Comparison of ENCODE assay signal across 14 cellular contexts in genomic region chr11:121207485-121208115, GRCh38.
DNase-seq lines count a peak whose midpoint lies in the region; ATAC-seq, FAIRE-seq and TF ChIP-seq lines count a peak whose summit lies in the region.
"Had no signal": no experiment of that assay in that cellular context is flagged by ENCODE, and none has a peak within 500 bp of the region (broad histone marks: within the 10 kb centered on the region; RNA-seq: fewer than 3 reads in every experiment).

No MANE protein-coding gene starts in this region.

- H3K36me3 ChIP-seq in pancreas: no peaks in the 10 kb centered on the region
- H3K36me3 ChIP-seq: SJSA1 had no signal

- DNase-seq in AG10803 (ENCODE audit: low read depth) (peak; percentile 40), cardiac fibroblast (ENCODE audit: low read depth in 2 of 2) (peak; percentile 9 to 10), NCI-H1092 treated with DMSO at 0.1 percent for 48 hours (lab: John Stamatoyannopoulos, UW) (no peak), pancreas (no peak), NCI-H510A treated with DMSO at 0.1 percent for 48 hours (lab: John Stamatoyannopoulos, UW) (no peak)
- DNase-seq: activated CD8-positive, alpha-beta T cell treated with anti-CD3 and anti-CD28 coated beads, Interleukin-2, amount 10 ng/mL, durations not matched to agents 7 days and 5 days; activated effector memory CD4-positive, alpha-beta T cell treated with Interleukin-2 at 50 U/mL for 16 hours; immature natural killer cell had no signal

- H3K27ac ChIP-seq in pancreas: no peak overlapping the region
- H3K27ac ChIP-seq: A549, SJSA1 had no signal

- no peaks in the 10 kb centered on the region for H3K27me3 ChIP-seq in pancreas
- H3K27me3 ChIP-seq: SJSA1 had no signal

- peak; percentile 67 for ATAC-seq in GM21360 (IDR thresholded peaks at IDR 0.05; ENCODE audit: unreplicated experiment)
- ATAC-seq in HG03095 (IDR thresholded peaks at IDR 0.05; ENCODE audit: unreplicated experiment): peak; percentile 76
- no peak for ATAC-seq in pancreas
- no peak for ATAC-seq in HG03097 (IDR thresholded peaks at IDR 0.05; ENCODE audit: low FRiP score, unreplicated experiment)
- ATAC-seq: A549; activated CD8-positive, alpha-beta T cell treated with anti-CD3 and anti-CD28 coated beads, Interleukin-2, amount 10 ng/mL, durations not matched to agents 7 days and 5 days had no signal

- intact Hi-C loops in pancreas (cut with DNase I): no loop called here

- H3K4me3 ChIP-seq in AG10803 (ENCODE audit: low read length) (no peak overlapping the region), cardiac fibroblast (replicated peaks in 1 of 2; ENCODE audit: low read depth in 2 of 2, low read length in 2 of 2) (no peak overlapping the region), pancreas (no peak overlapping the region)
- H3K4me3 ChIP-seq: A549, SJSA1, smooth muscle cell had no signal

- H3K4me1 ChIP-seq in pancreas: peaks cover 0 to 10% (median 5%) of the 10 kb centered on the region in 3 donors
- H3K4me1 ChIP-seq: A549, SJSA1 had no signal

- FAIRE-seq in pancreas (lab: Jason Lieb, UNC): no peak
- FAIRE-seq: A549 had no signal

- TF ChIP-seq CTCF in AG10803 (conservative IDR thresholded peaks at IDR 0.05; ENCODE audit: low read length): no peak
- TF ChIP-seq CTCF in cardiac fibroblast (IDR thresholded peaks at IDR 0.05; ENCODE audit: low read depth, low read length): no peak
- TF ChIP-seq CTCF in pancreas (IDR thresholded peaks at IDR 0.05): no peak

- H3K9me3 ChIP-seq in pancreas: no peaks in the 10 kb centered on the region
- H3K9me3 ChIP-seq: A549, SJSA1 had no signal

Comparison
In these comparisons a context has a peak if more than half of its experiments do, and no peak if none do; other contexts are left out.
1. DNase-seq: peak in AG10803 (single experiment) and cardiac fibroblast (2 of 2); none in NCI-H1092 treated with DMSO at 0.1 percent for 48 hours (single experiment), pancreas (0 of 6) and NCI-H510A treated with DMSO at 0.1 percent for 48 hours (single experiment).
2. ATAC-seq: peak in GM21360 (single experiment) and HG03095 (single experiment); none in pancreas (0 of 4) and HG03097 (single experiment).